In the genomic region with DNA sequence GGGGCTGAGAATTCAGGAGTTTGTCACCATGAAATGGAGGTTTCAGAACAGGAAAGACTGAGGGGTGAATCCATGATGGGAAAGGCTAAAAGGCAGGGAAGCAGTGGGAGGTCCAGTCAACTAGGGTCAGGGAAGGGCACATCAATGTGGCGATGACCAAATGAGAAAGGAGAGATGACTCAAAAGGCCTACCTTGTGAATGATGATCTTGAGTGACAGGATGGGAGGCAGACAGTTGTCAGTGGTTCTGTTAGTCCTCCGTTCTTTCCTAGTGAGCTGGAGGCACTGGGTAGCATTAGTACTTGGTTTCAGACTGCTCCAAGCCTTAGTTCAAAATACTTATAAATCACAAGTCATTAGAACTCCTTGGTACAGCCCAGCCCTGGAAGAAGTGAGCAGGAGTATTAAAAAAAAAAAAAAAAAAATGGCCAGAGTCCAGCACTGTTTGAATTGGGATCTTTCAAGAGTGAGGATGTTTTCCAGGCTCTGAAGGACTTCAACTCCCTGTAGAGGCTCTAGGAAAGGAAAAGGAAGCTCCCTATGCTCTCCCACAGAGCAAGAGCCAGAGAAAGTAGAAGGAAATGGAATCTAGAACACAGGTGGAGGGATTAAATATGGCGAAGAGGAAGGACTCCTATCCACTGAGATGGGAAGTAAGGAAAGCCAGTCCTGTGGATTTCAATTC, we compare ENCODE assay signal across 24 cellular contexts. TPM values are rescaled to one million over a fixed set of nuclear protein-coding genes. Genes with fewer than 3 reads are reported as not detected.
DNase-seq lines count a peak whose midpoint lies in the region; ATAC-seq, FAIRE-seq and TF ChIP-seq lines count a peak whose summit lies in the region.
"Had no signal": no experiment of that assay in that cellular context is flagged by ENCODE, and none has a peak within 500 bp of the region (broad histone marks: within the 10 kb centered on the region; RNA-seq: fewer than 3 reads in every experiment).

No MANE protein-coding gene starts in this region.

- no peak overlapping the region for H3K4me3 ChIP-seq in bronchial epithelial cell (ENCODE audit: low read depth, low read length)
- no peak overlapping the region for H3K4me3 ChIP-seq in transverse colon
- H3K4me3 ChIP-seq: lower lobe of right lung had no signal

- H3K9me3 ChIP-seq in transverse colon, result no peaks in the 10 kb centered on the region
- H3K9me3 ChIP-seq: BE2C, lower lobe of right lung, SK-N-SH had no signal

- no peaks in the 10 kb centered on the region for H3K36me3 ChIP-seq in bronchial epithelial cell (ENCODE audit: control insufficient read depth, insufficient read depth, low read length)
- no peaks in the 10 kb centered on the region for H3K36me3 ChIP-seq in transverse colon
- H3K36me3 ChIP-seq: BE2C, lower lobe of right lung had no signal

- H3K27ac ChIP-seq in transverse colon, result peak overlapping the region in 3 of 4 donors; percentile 36 to 76 (median 67)
- H3K27ac ChIP-seq: lower lobe of right lung had no signal

- H3K9me3 Mint-ChIP-seq in activated naive CD8-positive, alpha-beta T cell treated with anti-CD3 and anti-CD28 coated beads, Interleukin-2, amount 10 ng/mL, durations not matched to agents 7 days and 5 days, result no peaks in the 10 kb centered on the region
- H3K9me3 Mint-ChIP-seq in activated naive CD8-positive, alpha-beta T cell treated with anti-CD3 and anti-CD28 coated beads for 36 hours, result no peaks in the 10 kb centered on the region

- peaks cover 0 to 4% (median 2%) of the 10 kb centered on the region in 4 donors for H3K4me1 ChIP-seq in transverse colon
- H3K4me1 ChIP-seq: BE2C, lower lobe of right lung had no signal

- H3K4me1 Mint-ChIP-seq in activated naive CD8-positive, alpha-beta T cell treated with anti-CD3 and anti-CD28 coated beads, Interleukin-2, amount 10 ng/mL, durations not matched to agents 7 days and 5 days, result peaks cover 24% of the 10 kb centered on the region
- H3K4me1 Mint-ChIP-seq in activated naive CD8-positive, alpha-beta T cell treated with anti-CD3 and anti-CD28 coated beads for 36 hours, result peaks cover 15% of the 10 kb centered on the region

- TF ChIP-seq POLR2A in transverse colon (IDR thresholded peaks at IDR 0.05), result no peak

- in situ Hi-C loops in transverse colon (cut with MboI; ENCODE audit: low pct_ligation_motif_present in 1 of 4, low pct_unique_long_range_greater_than_20kb in 1 of 4, low sequenced_read_pairs in 3 of 4), result no loop called here

- no peak for DNase-seq in activated naive CD8-positive, alpha-beta T cell treated with anti-CD3 and anti-CD28 coated beads, Interleukin-2, amount 10 ng/mL, durations not matched to agents 7 days and 5 days
- DNase-seq in activated naive CD8-positive, alpha-beta T cell treated with anti-CD3 and anti-CD28 coated beads for 36 hours, result no peak
- no peak for DNase-seq in bronchial epithelial cell (ENCODE audit: low read depth)
- peak; percentile 10 for DNase-seq in myocyte (ENCODE audit: low read depth)
- DNase-seq in transverse colon, result no peak
- no peak for DNase-seq in T1000 (lab: John Stamatoyannopoulos, UW)
- no peak for DNase-seq in ecto neural progenitor cell (ENCODE audit: low spot score)
- DNase-seq: activated CD4-positive, CD25-positive, alpha-beta regulatory T cell; activated naive CD4-positive, alpha-beta T cell treated with Interleukin-2 at 50 U/mL for 16 hours; activated T-cell treated with anti-CD3 and anti-CD28 coated beads, Interleukin-2, amount 50 U/mL, for 1 hour; BE2C; Calu3; cerebellar nuclear complex; foreskin melanocyte; H7; hypothalamus; islet precursor cell; KBM-7; lower lobe of right lung; NCI-H526 treated with DMSO at 0.1 percent for 48 hours; SK-N-SH; stimulated activated CD4-positive, alpha-beta T cell treated with anti-CD3 and anti-CD28 coated beads, Interleukin-15, amount 100 ng/mL, for 24 hours; T-helper 9 cell had no signal

- peak; percentile 64 for FAIRE-seq in bronchial epithelial cell (lab: Jason Lieb, UNC)

- peaks cover 3% of the 10 kb centered on the region for H3K27me3 Mint-ChIP-seq in activated naive CD8-positive, alpha-beta T cell treated with anti-CD3 and anti-CD28 coated beads, Interleukin-2, amount 10 ng/mL, durations not matched to agents 7 days and 5 days
- H3K27me3 Mint-ChIP-seq in activated naive CD8-positive, alpha-beta T cell treated with anti-CD3 and anti-CD28 coated beads for 36 hours, result no peaks in the 10 kb centered on the region

- TF ChIP-seq EP300 in transverse colon (IDR thresholded peaks at IDR 0.05; ENCODE audit: low read depth), result no peak

- H3K27me3 ChIP-seq in bronchial epithelial cell (ENCODE audit: control insufficient read depth, insufficient read depth, low read length) (no peaks in the 10 kb centered on the region), transverse colon (no peaks in the 10 kb centered on the region)
- H3K27me3 ChIP-seq: BE2C had no signal

- TF ChIP-seq CTCF in bronchial epithelial cell (IDR thresholded peaks at IDR 0.05; ENCODE audit: insufficient read depth, low read length, severe bottlenecking) (no peak), transverse colon (IDR thresholded peaks at IDR 0.05) (no peak)

- no peak for ATAC-seq in activated naive CD8-positive, alpha-beta T cell treated with anti-CD3 and anti-CD28 coated beads, Interleukin-2, amount 10 ng/mL, durations not matched to agents 7 days and 5 days (ENCODE audit: low read depth)
- ATAC-seq in HG02759 (IDR thresholded peaks at IDR 0.05; ENCODE audit: unreplicated experiment), result no peak
- ATAC-seq: lower lobe of right lung had no signal

- intact Hi-C loops in transverse colon (cut with DNase I; ENCODE audit: low total_unique reads), result no loop called here

- POLR2A ChIA-PET in activated naive CD8-positive, alpha-beta T cell treated with anti-CD3 and anti-CD28 coated beads, Interleukin-2, amount 10 ng/mL, durations not matched to agents 7 days and 5 days (lab: Charles Lee), result interaction anchor here (0.7 kb wide), 1 partner anchor 11 kb away, joined by 3 read pairs; no protein-coding TSS in a partner anchor

- WGBS in transverse colon (ENCODE audit: low coverage in 1 of 2), 2 donors, result 59 to 76% methylated on average over 2 to 3 of the region's 3 CpGs

- peak overlapping the region; percentile 55 for H3K27ac Mint-ChIP-seq in activated naive CD8-positive, alpha-beta T cell treated with anti-CD3 and anti-CD28 coated beads, Interleukin-2, amount 10 ng/mL, durations not matched to agents 7 days and 5 days
- H3K27ac Mint-ChIP-seq in activated naive CD8-positive, alpha-beta T cell treated with anti-CD3 and anti-CD28 coated beads for 36 hours, result no peak overlapping the region

- H3K36me3 Mint-ChIP-seq in activated naive CD8-positive, alpha-beta T cell treated with anti-CD3 and anti-CD28 coated beads, Interleukin-2, amount 10 ng/mL, durations not matched to agents 7 days and 5 days, result no peaks in the 10 kb centered on the region
- peaks cover 3% of the 10 kb centered on the region for H3K36me3 Mint-ChIP-seq in activated naive CD8-positive, alpha-beta T cell treated with anti-CD3 and anti-CD28 coated beads for 36 hours

- no peak overlapping the region for H3K4me3 Mint-ChIP-seq in activated naive CD8-positive, alpha-beta T cell treated with anti-CD3 and anti-CD28 coated beads, Interleukin-2, amount 10 ng/mL, durations not matched to agents 7 days and 5 days
- no peak overlapping the region for H3K4me3 Mint-ChIP-seq in activated naive CD8-positive, alpha-beta T cell treated with anti-CD3 and anti-CD28 coated beads for 36 hours

RNA-seq across cellular contexts. Expression of a gene that starts 8.3 kb away (rescaled TPM):
- 1 to 10 TPM; 2.1 to 2.5 TPM for total RNA-seq in activated naive CD8-positive, alpha-beta T cell treated with anti-CD3 and anti-CD28 coated beads, Interleukin-2, amount 10 ng/mL, durations not matched to agents 7 days and 5 days
- 1 to 10 TPM; 1.3 to 1.4 TPM for total RNA-seq in activated naive CD8-positive, alpha-beta T cell treated with anti-CD3 and anti-CD28 coated beads for 36 hours
- total RNA-seq in bronchial epithelial cell, result 0.26 TPM in 2 replicates
- 0.73 and 0.78 TPM in 2 replicates for total RNA-seq in myocyte
- polyA plus RNA-seq in myocyte (2012), result 0.50 TPM
- total RNA-seq in transverse colon, result 10 to 100 TPM in 3 of 4 donors, 1 to 10 TPM in 1; 5.5 to 17.7 (median 14.0) TPM

RNA-seq across cellular contexts. Expression of a gene that starts 19.2 kb away (rescaled TPM):
- 10 to 100 TPM; 50.9 to 51.4 TPM for total RNA-seq in activated naive CD8-positive, alpha-beta T cell treated with anti-CD3 and anti-CD28 coated beads, Interleukin-2, amount 10 ng/mL, durations not matched to agents 7 days and 5 days
- total RNA-seq in activated naive CD8-positive, alpha-beta T cell treated with anti-CD3 and anti-CD28 coated beads for 36 hours, result 100 to 1,000 TPM; 141 to 143 TPM
- total RNA-seq in bronchial epithelial cell (44.5 and 63.7 TPM in 2 replicates), myocyte (48.7 and 88.0 TPM in 2 replicates), transverse colon (10 to 100 TPM in 3 of 4 donors, 1 to 10 TPM in 1; 9.3 to 62.9 (median 14.2) TPM)
- 180 TPM for polyA plus RNA-seq in myocyte (2012)

RNA-seq across cellular contexts. Expression of a gene that starts 44.7 kb away (rescaled TPM):
- total RNA-seq in activated naive CD8-positive, alpha-beta T cell treated with anti-CD3 and anti-CD28 coated beads, Interleukin-2, amount 10 ng/mL, durations not matched to agents 7 days and 5 days, result 100 to 1,000 TPM; 114 to 120 TPM
- 10 to 100 TPM; 30.7 to 33.7 TPM for total RNA-seq in activated naive CD8-positive, alpha-beta T cell treated with anti-CD3 and anti-CD28 coated beads for 36 hours
- total RNA-seq in bronchial epithelial cell, result 23.7 and 40.8 TPM in 2 replicates
- total RNA-seq in myocyte, result 55.4 and 60.0 TPM in 2 replicates
- 111 TPM for polyA plus RNA-seq in myocyte (2012)
- 100 to 1,000 TPM in 1 of 4 donors, 10 to 100 TPM in 3; 64.0 to 114 (median 74.0) TPM for total RNA-seq in transverse colon

RNA-seq across cellular contexts. Expression of a gene that starts 51.9 kb away (rescaled TPM):
- 100 to 1,000 TPM; 154 to 156 TPM for total RNA-seq in activated naive CD8-positive, alpha-beta T cell treated with anti-CD3 and anti-CD28 coated beads, Interleukin-2, amount 10 ng/mL, durations not matched to agents 7 days and 5 days
- 100 to 1,000 TPM; 156 to 160 TPM for total RNA-seq in activated naive CD8-positive, alpha-beta T cell treated with anti-CD3 and anti-CD28 coated beads for 36 hours
- total RNA-seq in bronchial epithelial cell (43.2 and 70.2 TPM in 2 replicates), myocyte (84.2 and 145 TPM in 2 replicates), transverse colon (100 to 1,000 TPM in 1 of 4 donors, 10 to 100 TPM in 3; 35.7 to 114 (median 53.8) TPM)
- polyA plus RNA-seq in myocyte (2012), result 293 TPM
